18 cellular contexts compared by ENCODE assay signal in the genomic region with DNA sequence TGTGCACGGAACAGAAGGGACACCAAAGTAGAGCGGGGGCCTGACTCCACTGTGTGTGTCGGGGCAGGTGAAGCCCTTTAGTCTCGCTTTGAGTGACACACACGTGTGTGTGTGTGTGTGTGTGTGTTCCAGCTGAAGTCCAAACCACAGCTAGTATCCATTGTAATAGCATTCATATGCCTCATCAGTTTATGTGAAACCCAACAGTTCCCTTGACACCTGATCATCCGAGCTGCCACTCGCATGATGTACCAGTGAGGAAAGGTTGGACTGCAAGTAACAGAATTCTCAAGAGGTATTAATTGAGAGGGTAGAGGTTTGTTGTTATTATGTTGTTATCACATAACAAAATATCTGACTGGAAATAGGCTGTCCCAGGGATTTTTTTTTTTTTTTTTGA. TPM values are rescaled to one million over a fixed set of nuclear protein-coding genes. Genes with fewer than 3 reads are reported as not detected.
DNase-seq lines count a peak whose midpoint lies in the region; ATAC-seq and TF ChIP-seq lines count a peak whose summit lies in the region.
"Had no signal": no experiment of that assay in that cellular context is flagged by ENCODE, and none has a peak within 500 bp of the region (broad histone marks: within the 10 kb centered on the region; RNA-seq: fewer than 3 reads in every experiment).

No MANE protein-coding gene starts in this region.

- DNase-seq in M059J (ENCODE audit: low read depth) (peak; percentile 21), mesenchymal stem cell (no peak), neuronal stem cell (ENCODE audit: low spot score) (no peak), T-helper 17 cell (no peak)
- DNase-seq: AML-193; CD4-positive, alpha-beta T cell; DND-41; EL; GM23248; HCEC 1CT; IMR-90 had no signal

- H3K4me3 Mint-ChIP-seq in T-helper 17 cell: no peak overlapping the region
- H3K4me3 Mint-ChIP-seq: CD4-positive, alpha-beta T cell had no signal

- H3K18ac ChIP-seq in mesenchymal stem cell (ENCODE audit: low read depth in 1 of 2, low read length in 2 of 2) (no peak overlapping the region), neuronal stem cell (ENCODE audit: low read length) (no peak overlapping the region)

- 89% methylated on average over 4 of the region's 7 CpGs for WGBS in mesenchymal stem cell
- WGBS in neuronal stem cell (ENCODE audit: extremely low coverage in 2 of 2, insufficient read length in 2 of 2, insufficient replicate concordance in 1 of 2), 2 donors: no CpG with 5 or more reads among the region's 7 CpGs

- H3K79me1 ChIP-seq in mesenchymal stem cell (replicated peaks; ENCODE audit: low read length, poor library complexity, severe bottlenecking): no peaks in the 10 kb centered on the region
- H3K79me1 ChIP-seq in neuronal stem cell (ENCODE audit: low read depth, low read length): no peaks in the 10 kb centered on the region

- peaks cover 0 to 34% of the 10 kb centered on the region in 2 experiments for H3K27me3 ChIP-seq in mesenchymal stem cell (ENCODE audit: control insufficient read depth in 1 of 2, insufficient read depth in 1 of 2, low read length in 2 of 2)
- H3K27me3 ChIP-seq in neuronal stem cell (ENCODE audit: control insufficient read depth in 3 of 3, insufficient read depth in 3 of 3, low read depth in 1 of 3, low read length in 3 of 3): no peaks in the 10 kb centered on the region

- H3K4me2 ChIP-seq in mesenchymal stem cell (ENCODE audit: low read length, poor library complexity, severe bottlenecking) (no peak overlapping the region), neuronal stem cell (ENCODE audit: insufficient read depth, low read length, poor library complexity, severe bottlenecking) (no peak overlapping the region)

- no peaks in the 10 kb centered on the region for H3K9me3 ChIP-seq in mesenchymal stem cell (ENCODE audit: control insufficient read depth, low read length)
- no peaks in the 10 kb centered on the region for H3K9me3 ChIP-seq in neuronal stem cell (replicated peaks in 1 of 2; ENCODE audit: control insufficient read depth in 2 of 2, insufficient read depth in 1 of 2, low read depth in 1 of 2, low read length in 2 of 2)
- no peaks in the 10 kb centered on the region for H3K9me3 ChIP-seq in T-helper 17 cell (ENCODE audit: control insufficient read depth, low read length, poor library complexity, severe bottlenecking)

- H3K4me3 ChIP-seq in mesenchymal stem cell (ENCODE audit: insufficient read depth in 1 of 2, low read depth in 1 of 2, low read length in 2 of 2) (no peak overlapping the region), neuronal stem cell (ENCODE audit: low read length in 2 of 2) (no peak overlapping the region)
- H3K4me3 ChIP-seq: GM12878, GM23248, K562 had no signal

- H3K4ac ChIP-seq in mesenchymal stem cell (ENCODE audit: low read depth in 1 of 2, low read length in 2 of 2) (no peak overlapping the region), neuronal stem cell (ENCODE audit: low read length) (no peak overlapping the region)

- ATAC-seq in HG03378 (IDR thresholded peaks at IDR 0.05; ENCODE audit: unreplicated experiment) (no peak), T-helper 17 cell (no peak), SK-N-SH treated with all-trans-retinoic acid at 6 μM for 48 hours (no peak)
- ATAC-seq: GM12878, K562 had no signal

- H3K36me3 ChIP-seq in mesenchymal stem cell (ENCODE audit: control insufficient read depth in 1 of 2, insufficient read depth in 2 of 2, low read depth in 1 of 2, low read length in 2 of 2) (no peaks in the 10 kb centered on the region), neuronal stem cell (replicated peaks in 1 of 2; ENCODE audit: control insufficient read depth in 2 of 2, insufficient read depth in 2 of 2, low read length in 2 of 2) (no peaks in the 10 kb centered on the region)

- H2BK5ac ChIP-seq in mesenchymal stem cell (ENCODE audit: low read depth, low read length, poor library complexity, severe bottlenecking) (no peak overlapping the region), neuronal stem cell (ENCODE audit: low read length) (peak overlapping the region; percentile 0)

- H3K4me1 ChIP-seq in mesenchymal stem cell (ENCODE audit: control insufficient read depth, insufficient read depth, low read depth, low read length) (no peaks in the 10 kb centered on the region), neuronal stem cell (ENCODE audit: control insufficient read depth in 2 of 2, insufficient read depth in 1 of 2, low read depth in 1 of 2, low read length in 2 of 2) (peaks cover 5 to 19% of the 10 kb centered on the region in 2 donors)

- no peak overlapping the region for H3K27ac Mint-ChIP-seq in T-helper 17 cell
- H3K27ac Mint-ChIP-seq: CD4-positive, alpha-beta T cell had no signal

- no peak overlapping the region for H4K91ac ChIP-seq in mesenchymal stem cell (ENCODE audit: low read length)
- no peak overlapping the region for H4K91ac ChIP-seq in neuronal stem cell (ENCODE audit: low read depth, low read length, poor library complexity)

- H2BK12ac ChIP-seq in mesenchymal stem cell (ENCODE audit: low read length in 2 of 2): no peak overlapping the region
- no peak overlapping the region for H2BK12ac ChIP-seq in neuronal stem cell (ENCODE audit: low read length)

- no peak overlapping the region for H4K8ac ChIP-seq in mesenchymal stem cell (ENCODE audit: low read length)
- H4K8ac ChIP-seq in neuronal stem cell (ENCODE audit: low read depth, low read length): no peak overlapping the region

- H3K14ac ChIP-seq in mesenchymal stem cell (ENCODE audit: low read length in 2 of 2) (no peak overlapping the region), neuronal stem cell (ENCODE audit: low read length) (no peak overlapping the region)

- H2AFZ ChIP-seq in mesenchymal stem cell (ENCODE audit: low read depth, low read length) (peak overlapping the region; percentile 52), neuronal stem cell (ENCODE audit: low read length) (no peak overlapping the region)
- H2AFZ ChIP-seq: GM23248 had no signal

- peaks cover 4% of the 10 kb centered on the region for H3K27me3 Mint-ChIP-seq in T-helper 17 cell
- H3K27me3 Mint-ChIP-seq: CD4-positive, alpha-beta T cell had no signal

- H3K9ac ChIP-seq in mesenchymal stem cell (ENCODE audit: low read length) (no peak overlapping the region), neuronal stem cell (ENCODE audit: low read depth, low read length, poor library complexity) (no peak overlapping the region)
- H3K9ac ChIP-seq: GM23248 had no signal

- H2BK120ac ChIP-seq in mesenchymal stem cell (ENCODE audit: low read depth, low read length) (no peak overlapping the region), neuronal stem cell (ENCODE audit: low read depth, low read length) (no peak overlapping the region)

- H3K4me1 Mint-ChIP-seq in T-helper 17 cell: peaks cover 4% of the 10 kb centered on the region

- H3K23ac ChIP-seq in mesenchymal stem cell (ENCODE audit: low read length in 2 of 2) (no peak overlapping the region), neuronal stem cell (ENCODE audit: low read depth, low read length, poor library complexity) (no peak overlapping the region)

- H3K27ac ChIP-seq in mesenchymal stem cell (ENCODE audit: low read length, poor library complexity, severe bottlenecking): no peak overlapping the region
- H3K27ac ChIP-seq in neuronal stem cell (replicated peaks; ENCODE audit: low read length): peak overlapping the region; percentile 99
- H3K27ac ChIP-seq: C4-2B, GM23248 had no signal

- H2BK15ac ChIP-seq in mesenchymal stem cell (ENCODE audit: low read depth, poor library complexity, severe bottlenecking): no peak overlapping the region
- no peak overlapping the region for H2BK15ac ChIP-seq in neuronal stem cell (ENCODE audit: low read length)

- H2AK5ac ChIP-seq in mesenchymal stem cell (ENCODE audit: low read length, severe bottlenecking): no peak overlapping the region
- no peak overlapping the region for H2AK5ac ChIP-seq in neuronal stem cell (ENCODE audit: low read depth, low read length)

- peaks cover 2% of the 10 kb centered on the region for H3K36me3 Mint-ChIP-seq in T-helper 17 cell (ENCODE audit: low read depth)

TF ChIP-seq in SK-N-SH treated with all-trans-retinoic acid at 6 μM for 48 hours, 23 proteins besides CTCF, POLR2A, EP300 and RAD21 (continues in another document):
- TF ChIP-seq GLIS3 (CRISPR knock-in tag; IDR thresholded peaks at IDR 0.05) (no peak), ISL1 (CRISPR knock-in tag; IDR thresholded peaks at IDR 0.05) (no peak)
- TF ChIP-seq, protein P1, sequence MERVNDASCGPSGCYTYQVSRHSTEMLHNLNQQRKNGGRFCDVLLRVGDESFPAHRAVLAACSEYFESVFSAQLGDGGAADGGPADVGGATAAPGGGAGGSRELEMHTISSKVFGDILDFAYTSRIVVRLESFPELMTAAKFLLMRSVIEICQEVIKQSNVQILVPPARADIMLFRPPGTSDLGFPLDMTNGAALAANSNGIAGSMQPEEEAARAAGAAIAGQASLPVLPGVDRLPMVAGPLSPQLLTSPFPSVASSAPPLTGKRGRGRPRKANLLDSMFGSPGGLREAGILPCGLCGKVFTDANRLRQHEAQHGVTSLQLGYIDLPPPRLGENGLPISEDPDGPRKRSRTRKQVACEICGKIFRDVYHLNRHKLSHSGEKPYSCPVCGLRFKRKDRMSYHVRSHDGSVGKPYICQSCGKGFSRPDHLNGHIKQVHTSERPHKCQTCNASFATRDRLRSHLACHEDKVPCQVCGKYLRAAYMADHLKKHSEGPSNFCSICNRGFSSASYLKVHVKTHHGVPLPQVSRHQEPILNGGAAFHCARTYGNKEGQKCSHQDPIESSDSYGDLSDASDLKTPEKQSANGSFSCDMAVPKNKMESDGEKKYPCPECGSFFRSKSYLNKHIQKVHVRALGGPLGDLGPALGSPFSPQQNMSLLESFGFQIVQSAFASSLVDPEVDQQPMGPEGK (CRISPR knock-in tag; IDR thresholded peaks at IDR 0.05; ENCODE audit: borderline replicate concordance): no peak

RNA-seq across cellular contexts. Expression of gene CCDC63, which starts 16.4 kb away (rescaled TPM):
- total RNA-seq in M059J (2014; rRNA removed; shearing (Covaris generic)): not detected in 2 replicates
- polyA plus RNA-seq in mesenchymal stem cell (2013, experiment 1 of 2): not detected
- not detected for polyA plus RNA-seq in mesenchymal stem cell (2013, experiment 2 of 2)
- 1.3 TPM for polyA plus RNA-seq in neuronal stem cell (2013, experiment 1 of 2)
- polyA plus RNA-seq in neuronal stem cell (2013, experiment 2 of 2): 1.1 TPM
- not detected for total RNA-seq in T-helper 17 cell
- total RNA-seq: CD4-positive, alpha-beta T cell; G401; GM12878; GM23248; IMR-90; K562 had no signal
- polyA plus RNA-seq: BJ, GM12878, GM23248, IMR-90, K562 had no signal

RNA-seq across cellular contexts. Expression of gene MYL2, which starts 57.2 kb away (rescaled TPM):
- not detected in 2 replicates for total RNA-seq in M059J (2014; rRNA removed; shearing (Covaris generic))
- polyA plus RNA-seq in mesenchymal stem cell (2013, experiment 1 of 2): not detected
- not detected for polyA plus RNA-seq in mesenchymal stem cell (2013, experiment 2 of 2)
- not detected for polyA plus RNA-seq in neuronal stem cell (2013, experiment 1 of 2)
- not detected for polyA plus RNA-seq in neuronal stem cell (2013, experiment 2 of 2)
- total RNA-seq in T-helper 17 cell: not detected
- total RNA-seq: CD4-positive, alpha-beta T cell; G401; GM23248; IMR-90; K562 had no signal
- polyA plus RNA-seq: BJ, GM23248, IMR-90, K562 had no signal
